Comparison of ENCODE assay signal across 24 cellular contexts in the genomic region with DNA sequence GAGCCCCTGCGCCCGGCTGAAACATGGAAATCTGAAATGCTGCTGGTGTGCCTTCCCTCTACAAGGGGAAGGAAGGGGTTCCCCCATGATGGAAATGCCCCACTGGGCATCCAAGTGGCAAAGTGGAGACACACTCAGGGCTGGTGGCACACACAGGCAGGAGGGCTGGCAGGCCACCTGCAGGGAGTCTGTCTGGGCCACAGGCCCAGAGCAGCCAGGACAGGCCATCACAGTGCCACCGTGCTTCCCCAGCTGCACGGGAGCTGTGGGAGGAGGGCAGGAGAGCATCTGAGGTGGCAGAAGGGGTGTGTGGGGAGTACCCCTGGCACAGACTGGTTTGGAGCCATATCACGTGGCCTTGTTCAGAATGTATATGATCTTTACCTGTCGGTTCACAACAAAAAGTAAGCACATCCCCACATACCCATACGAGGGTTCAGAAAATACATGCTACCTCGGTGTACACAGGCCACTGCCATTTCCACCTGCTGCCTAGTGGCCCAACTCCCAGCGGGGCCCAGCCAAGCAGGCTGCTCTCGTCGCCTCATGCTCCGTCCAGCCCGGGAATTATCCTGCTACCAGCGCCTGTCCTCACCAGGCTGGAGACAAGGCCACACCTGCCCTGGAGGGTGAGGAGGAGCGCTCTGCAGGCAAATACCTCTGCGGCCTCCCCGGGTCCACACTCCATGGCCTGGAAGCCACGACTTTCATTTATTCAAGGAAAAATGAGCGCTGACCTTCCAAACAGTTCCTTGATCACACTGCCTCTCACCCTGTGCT. TPM values are rescaled to one million over a fixed set of nuclear protein-coding genes. Genes with fewer than 3 reads are reported as not detected.
DNase-seq lines count a peak whose midpoint lies in the region; ATAC-seq, FAIRE-seq and TF ChIP-seq lines count a peak whose summit lies in the region.
"Had no signal": no experiment of that assay in that cellular context is flagged by ENCODE, and none has a peak within 500 bp of the region (broad histone marks: within the 10 kb centered on the region; RNA-seq: fewer than 3 reads in every experiment).

No MANE protein-coding gene starts in this region.

- CTCF ChIA-PET in H1 (lab: Charles Lee; ENCODE audit: partially characterized antibody) = interaction anchor here (0.9 to 14.6 kb wide), 10 partner anchors 12 to 72 kb away, joined by 3 to 168 read pairs (median 5); no protein-coding TSS in a partner anchor

- no peak for FAIRE-seq in H1 (lab: Jason Lieb, UNC)
- FAIRE-seq: A549, GM12878 had no signal

- TF ChIP-seq POLR2A in H1 (IDR thresholded peaks at IDR 0.05; ENCODE audit: control extremely low read depth in 1 of 2, low read depth in 2 of 2, low read length in 2 of 2) = no peak

- POLR2A ChIA-PET in H1 (lab: Charles Lee; ENCODE audit: partially characterized antibody) = interaction anchor here (0.7 to 0.8 kb wide), 2 partner anchors 9 to 115 kb away, joined by 3 read pairs; no protein-coding TSS in a partner anchor

- H3K18ac ChIP-seq in H1 (ENCODE audit: extremely low read depth, low read length) = no peak overlapping the region

- H2BK12ac ChIP-seq in H1 (ENCODE audit: low read depth, low read length) = no peak overlapping the region

- H3K4me1 Mint-ChIP-seq in nephron progenitor cell = peaks cover 47% of the 10 kb centered on the region
- H3K4me1 Mint-ChIP-seq in HFFc6 (ENCODE audit: low read depth) = no peaks in the 10 kb centered on the region
- H3K4me1 Mint-ChIP-seq: B cell had no signal

- no peak for TF ChIP-seq EP300 in H1 (IDR thresholded peaks at IDR 0.05; ENCODE audit: borderline replicate concordance in 1 of 2, low read depth in 2 of 2, low read length in 2 of 2)

- TF ChIP-seq RAD21 in H1 (IDR thresholded peaks at IDR 0.05 in 1 of 2, conservative IDR thresholded peaks at IDR 0.05 in 1 of 2; ENCODE audit: low read depth in 2 of 2, low read length in 2 of 2) = no peak

- H3K9ac ChIP-seq in H1 (replicated peaks in 1 of 4; ENCODE audit: extremely low read depth in 1 of 4, low read depth in 3 of 4, low read length in 3 of 4) = no peak overlapping the region
- H3K9ac ChIP-seq: GM23248, KMS-11 had no signal

- H3K27ac ChIP-seq in right cardiac atrium (ENCODE audit: low read length) = no peak overlapping the region
- H3K27ac ChIP-seq in H1 (ENCODE audit: low read depth, low read length) = no peak overlapping the region
- H3K27ac ChIP-seq: A549, GM23248, KMS-11, SJCRH30 had no signal

- H3K4me3 Mint-ChIP-seq in nephron progenitor cell (no peak overlapping the region), HFFc6 (no peak overlapping the region)
- H3K4me3 Mint-ChIP-seq: B cell had no signal

- H2AFZ ChIP-seq in H1 (ENCODE audit: low read length) = no peak overlapping the region
- H2AFZ ChIP-seq: GM23248 had no signal

- WGBS in right cardiac atrium = 94% methylated on average over 19 of the region's 19 CpGs
- WGBS in H1 (ENCODE audit: extremely low coverage in 1 of 2, insufficient coverage in 1 of 2, insufficient read length in 1 of 2, insufficient replicate concordance in 2 of 2, low coverage in 1 of 2, low lambda C conversion rate in 2 of 2, missing lambda C conversion rate in 1 of 2), 2 experiments = 94% methylated on average over 18 of the region's 19 CpGs; no CpG with 5 or more reads in 1 of the 2 experiments

- H3K14ac ChIP-seq in H1 (ENCODE audit: insufficient read length) = no peak overlapping the region

- no peaks in the 10 kb centered on the region for H3K79me2 ChIP-seq in H1 (ENCODE audit: control insufficient read depth in 1 of 2, insufficient read depth in 2 of 2, low read length in 2 of 2)

- TF ChIP-seq CTCF in H1 (IDR thresholded peaks at IDR 0.05; ENCODE audit: control extremely low read depth in 1 of 3, insufficient read depth in 1 of 3, low read depth in 1 of 3, low read length in 3 of 3) (no peak), nephron progenitor cell (IDR thresholded peaks at IDR 0.05) (no peak), HFFc6 (IDR thresholded peaks at IDR 0.05) (no peak)

- H4K8ac ChIP-seq in H1 (ENCODE audit: extremely low read depth, insufficient read depth, low read length) = peak overlapping the region; percentile 12; the same call in 1 of the 2 replicates

- H3K79me1 ChIP-seq in H1 (ENCODE audit: low read depth, low read length) = no peaks in the 10 kb centered on the region

- DNase-seq in right cardiac atrium (peak; percentile 9 to 60 (median 23)), cardiac septum (ENCODE audit: low spot score) (no peak), H1 (ENCODE audit: low read depth in 1 of 2, low spot score in 2 of 2) (no peak), nephron progenitor cell (no peak), NCI-H345 (lab: John Stamatoyannopoulos, UW) (no peak), HFFc6 (no peak), mesenteric fat pad (ENCODE audit: low spot score) (no peak)
- DNase-seq: COR-L47; DMS79; GM23248; NCI-H1092 treated with DMSO at 0.1 percent for 48 hours; NCI-H1436 treated with DMSO at 0.1 percent for 48 hours; NCI-H1930; NCI-H2227 treated with DMSO at 0.1 percent for 48 hours; NCI-H510A treated with DMSO at 0.1 percent for 48 hours; NCI-H748 treated with DMSO at 0.1 percent for 48 hours; NK-92 treated with Interleukin-12 subunit alpha and Interleukin-12 subunit beta, amount 100 ng/mL, for 24 hours; SJCRH30 had no signal

- H2BK5ac ChIP-seq in H1 (ENCODE audit: low read depth, low read length) = no peak overlapping the region; the same call in 1 of the 2 replicates

- H3K4me3 ChIP-seq in right cardiac atrium (ENCODE audit: low read length) = no peak overlapping the region
- H3K4me3 ChIP-seq in H1 (ENCODE audit: extremely low read depth in 1 of 4, insufficient read depth in 2 of 4, low read depth in 3 of 4, low read length in 4 of 4) = no peak overlapping the region
- H3K4me3 ChIP-seq: A549, GM12878, GM23248, HAP-1, SJCRH30 had no signal

- H3K23me2 ChIP-seq in H1 (ENCODE audit: low read depth, low read length) = no peaks in the 10 kb centered on the region

- H3K36me3 ChIP-seq in H1 (ENCODE audit: control insufficient read depth in 2 of 4, insufficient read depth in 4 of 4, low read length in 3 of 4) = peaks cover 0 to 12% (median 3%) of the 10 kb centered on the region in 4 experiments; a peak in 4 of 8 replicates

- ATAC-seq in right cardiac atrium (no peak), GM18867 (IDR thresholded peaks at IDR 0.05; ENCODE audit: unreplicated experiment) (no peak)
- ATAC-seq: A549, GM12878 had no signal

- intact Hi-C loops in right cardiac atrium (cut with DNase I) = no loop called here
- intact Hi-C loops in cardiac septum (cut with DNase I) = no loop called here

- H4K91ac ChIP-seq in H1 (replicated peaks; ENCODE audit: insufficient read length, low read length) = no peak overlapping the region

- no peak overlapping the region for H2BK120ac ChIP-seq in H1 (replicated peaks; ENCODE audit: low read depth, low read length)

- H2AK5ac ChIP-seq in H1 (ENCODE audit: low read depth, low read length) = no peak overlapping the region

- no peak overlapping the region for H3K23ac ChIP-seq in H1 (ENCODE audit: insufficient read length)

- no peaks in the 10 kb centered on the region for H3K9me3 ChIP-seq in right cardiac atrium (ENCODE audit: control insufficient read depth, low read length)
- H3K9me3 ChIP-seq in H1 (ENCODE audit: insufficient read depth in 2 of 2, low read depth in 1 of 2, low read length in 1 of 2) = no peaks in the 10 kb centered on the region
- H3K9me3 ChIP-seq: A549, HAP-1, SJCRH30 had no signal

- peaks cover 1% of the 10 kb centered on the region for H3K4me1 ChIP-seq in right cardiac atrium (ENCODE audit: control insufficient read depth, insufficient read depth, low read length)
- H3K4me1 ChIP-seq in H1 (replicated peaks in 1 of 4; ENCODE audit: control insufficient read depth in 3 of 4, insufficient read depth in 4 of 4, low read length in 3 of 4) = no peaks in the 10 kb centered on the region
- H3K4me1 ChIP-seq: A549, HAP-1, SJCRH30 had no signal

- H3K36me3 Mint-ChIP-seq in nephron progenitor cell (ENCODE audit: low read depth) = peaks cover 3% of the 10 kb centered on the region
- H3K36me3 Mint-ChIP-seq in HFFc6 (ENCODE audit: low read depth) = no peaks in the 10 kb centered on the region

- H2BK20ac ChIP-seq in H1 (ENCODE audit: low read length) = no peak overlapping the region

- peaks cover 2 to 4% of the 10 kb centered on the region in 2 experiments for H4K20me1 ChIP-seq in H1 (replicated peaks in 1 of 2; ENCODE audit: control insufficient read depth in 1 of 2, insufficient read depth in 2 of 2, low read length in 2 of 2)

- no peaks in the 10 kb centered on the region for H3K27me3 ChIP-seq in right cardiac atrium (ENCODE audit: control insufficient read depth, insufficient read depth)
- no peaks in the 10 kb centered on the region; a peak in 2 of 7 replicates for H3K27me3 ChIP-seq in H1 (replicated peaks in 1 of 4; ENCODE audit: control insufficient read depth in 3 of 4, extremely low read depth in 1 of 4, insufficient read depth in 3 of 4, low read length in 3 of 4)
- H3K27me3 ChIP-seq: SJCRH30 had no signal

- H4K5ac ChIP-seq in H1 (ENCODE audit: insufficient read length, low read depth, low read length) = no peak overlapping the region

- H3K9me3 Mint-ChIP-seq in nephron progenitor cell (no peaks in the 10 kb centered on the region), HFFc6 (no peaks in the 10 kb centered on the region)

- no peak overlapping the region for H3K4ac ChIP-seq in H1 (replicated peaks; ENCODE audit: insufficient read length, low read depth, low read length)

- H3K27me3 Mint-ChIP-seq in nephron progenitor cell (ENCODE audit: low read depth, poor library complexity) (no peaks in the 10 kb centered on the region), HFFc6 (ENCODE audit: insufficient read depth) (peaks cover 8% of the 10 kb centered on the region)
- H3K27me3 Mint-ChIP-seq: B cell had no signal

- H2BK15ac ChIP-seq in H1 (ENCODE audit: low read length) = no peak overlapping the region

- peak overlapping the region; percentile 45 for H3K27ac Mint-ChIP-seq in nephron progenitor cell
- H3K27ac Mint-ChIP-seq in HFFc6 = no peak overlapping the region
- H3K27ac Mint-ChIP-seq: B cell had no signal

- H3K4me2 ChIP-seq in H1 (ENCODE audit: insufficient read depth in 1 of 2, low read depth in 2 of 2, low read length in 2 of 2) = no peak overlapping the region
- H3K4me2 ChIP-seq: A549, KMS-11 had no signal

- H3K56ac ChIP-seq in H1 (replicated peaks; ENCODE audit: insufficient read length, low read depth, low read length) = no peak overlapping the region

RNA-seq across cellular contexts. Expression of gene DUSP7, which starts 22.6 kb away (rescaled TPM):
- total RNA-seq in right cardiac atrium = 10 to 100 TPM; 27.2 to 39.9 (median 36.2) TPM
- 18.1 TPM for polyA plus RNA-seq in right cardiac atrium
- total RNA-seq in cardiac septum = 21.2 TPM
- 19.4 and 20.5 TPM in 2 replicates for total RNA-seq in H1 (2021; fragmentation: NEBNext Ultra II Directional; extraction: Animal tissue kit (Norgen Biotek cat#: 25700))
- 24.9 and 32.1 TPM in 2 replicates for polyA plus RNA-seq in H1 (2011; rRNA removed)
- polyA plus RNA-seq in H1 (2011; cell fraction: cytosol; rRNA removed) = 17.8 TPM
- 17.4 TPM for polyA plus RNA-seq in H1 (2011; cell fraction: nucleus; rRNA removed)
- polyA plus RNA-seq in H1 (2012, experiment 1 of 2) = 9.6 to 11.4 TPM (median 11.0 TPM) in 4 replicates
- polyA plus RNA-seq in H1 (2012, experiment 2 of 2) = 11.4 TPM
- polyA plus RNA-seq in H1 (2013, experiment 1 of 2) = 10.2 TPM
- 11.0 TPM for polyA plus RNA-seq in H1 (2013, experiment 2 of 2)
- 19.6 and 30.2 TPM in 2 replicates for polyA minus RNA-seq in H1 (2011; rRNA and poly(A)+ RNA removed)
- polyA minus RNA-seq in H1 (2011; cell fraction: cytosol; rRNA and poly(A)+ RNA removed) = 18.8 TPM
- 18.1 TPM for polyA minus RNA-seq in H1 (2011; cell fraction: nucleus; rRNA and poly(A)+ RNA removed)
- 10 to 100 TPM; 31.7 to 43.3 (median 37.4) TPM for total RNA-seq in HFFc6 (2021; fragmentation: NEBNext Ultra II Directional; extraction: Animal tissue kit (Norgen Biotek cat#: 25700))
- total RNA-seq in mesenteric fat pad = 17.2 TPM

Comparison
In these comparisons a context has a peak if more than half of its experiments do, and no peak if none do; other contexts are left out.
1. DNase-seq: peak in right cardiac atrium (3 of 3); none in cardiac septum (single experiment), H1 (0 of 2), nephron progenitor cell (single experiment), NCI-H345 (single experiment), HFFc6 (single experiment) and mesenteric fat pad (single experiment).